8 cellular contexts compared by ENCODE assay signal in the genomic region with DNA sequence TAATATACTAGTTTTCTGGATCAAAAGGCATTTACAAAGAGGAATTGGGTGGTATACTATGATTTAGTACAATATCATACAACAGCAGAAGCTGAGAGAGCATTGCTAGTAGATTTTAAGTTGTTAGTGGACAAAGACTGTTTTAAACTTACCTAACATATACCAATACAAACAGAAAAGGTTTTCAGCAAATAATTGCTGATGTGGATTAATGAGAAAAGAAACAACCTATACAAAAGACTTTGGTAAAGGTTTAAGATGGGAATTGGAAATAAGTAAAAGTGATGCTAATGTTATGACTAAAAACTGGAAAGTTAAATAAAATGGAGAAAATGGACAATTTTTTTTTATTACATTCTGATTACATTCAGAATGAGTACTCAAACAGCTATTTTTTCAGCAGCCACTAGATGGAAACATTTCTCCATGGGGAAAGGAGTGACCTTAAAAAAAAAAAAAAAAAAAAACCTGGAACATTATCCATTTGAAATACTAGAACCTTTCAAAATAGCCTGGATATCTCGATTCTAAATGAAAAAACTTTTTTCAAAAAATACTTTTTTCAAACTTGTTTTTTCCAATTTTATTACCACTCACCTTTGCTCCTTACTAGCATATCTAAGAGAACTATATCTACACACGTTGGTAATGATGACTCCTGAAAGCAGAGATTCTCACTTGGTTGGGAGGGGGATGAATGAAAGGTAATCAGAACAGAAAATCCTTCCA. TPM values are rescaled to one million over a fixed set of nuclear protein-coding genes. Genes with fewer than 3 reads are reported as not detected.
DNase-seq lines count a peak whose midpoint lies in the region; ATAC-seq, FAIRE-seq and TF ChIP-seq lines count a peak whose summit lies in the region.

No MANE protein-coding gene starts in this region.

- peak overlapping the region in 1 of 2 donors; percentile 40 for H3K27ac ChIP-seq in tibial artery

- H3K9me3 ChIP-seq in tibial artery, result no peaks in the 10 kb centered on the region

- peak; percentile 80 for DNase-seq in DMS53 (lab: John Stamatoyannopoulos, UW)
- DNase-seq in SKM-1 (lab: John Stamatoyannopoulos, UW; ENCODE audit: unreplicated experiment), result peak; percentile 23
- no peak for DNase-seq in frontal cortex (ENCODE audit: low spot score in 2 of 2)
- DNase-seq in tibial artery, result no peak
- no peak for DNase-seq in nucleus accumbens (lab: John Stamatoyannopoulos, UW)
- no peak for DNase-seq in GM19240 (ENCODE audit: insufficient read length, low spot score)

- no peak for TF ChIP-seq EP300 in Ishikawa (IDR thresholded peaks at IDR 0.05; ENCODE audit: borderline replicate concordance)

- peaks cover 26 to 41% (median 35%) of the 10 kb centered on the region in 3 donors for H3K36me3 ChIP-seq in tibial artery

- TF ChIP-seq CTCF in tibial artery (IDR thresholded peaks at IDR 0.05), result peak; percentile 56 to 74

- peak; percentile 95 for FAIRE-seq in frontal cortex (lab: Jason Lieb, UNC)

- no peak for ATAC-seq in GM21717 (IDR thresholded peaks at IDR 0.05; ENCODE audit: unreplicated experiment)

- intact Hi-C loops in tibial artery (cut with DNase I; ENCODE audit: low total_unique reads), result no loop called here

- H3K4me1 ChIP-seq in tibial artery, result peaks cover 0 to 11% (median 4%) of the 10 kb centered on the region in 4 donors

- TF ChIP-seq RAD21 in Ishikawa (IDR thresholded peaks at IDR 0.05; ENCODE audit: low read depth), result peak; percentile 15; the same call in 1 of the 2 replicates

- no peak overlapping the region for H3K4me3 ChIP-seq in tibial artery

- no peaks in the 10 kb centered on the region for H3K27me3 ChIP-seq in tibial artery

TF ChIP-seq in Ishikawa, 13 proteins besides CTCF, POLR2A, EP300 and RAD21:
- TF ChIP-seq USF1 (IDR thresholded peaks at IDR 0.05) (no peak), YY1 (IDR thresholded peaks at IDR 0.05; ENCODE audit: low read depth) (no peak), EGR1 (IDR thresholded peaks at IDR 0.05) (no peak), TEAD4 (IDR thresholded peaks at IDR 0.05) (no peak), TCF12 (IDR thresholded peaks at IDR 0.05; ENCODE audit: low read depth) (no peak), NFIC (IDR thresholded peaks at IDR 0.05) (no peak), ZBTB7A (IDR thresholded peaks at IDR 0.05; ENCODE audit: low read depth) (no peak), FOXM1 (IDR thresholded peaks at IDR 0.05; ENCODE audit: borderline replicate concordance, low read depth) (no peak), TAF1 (IDR thresholded peaks at IDR 0.05; ENCODE audit: low read depth) (no peak), CREB1 (IDR thresholded peaks at IDR 0.05; ENCODE audit: low read depth) (no peak)
- TF ChIP-seq, protein P1, sequence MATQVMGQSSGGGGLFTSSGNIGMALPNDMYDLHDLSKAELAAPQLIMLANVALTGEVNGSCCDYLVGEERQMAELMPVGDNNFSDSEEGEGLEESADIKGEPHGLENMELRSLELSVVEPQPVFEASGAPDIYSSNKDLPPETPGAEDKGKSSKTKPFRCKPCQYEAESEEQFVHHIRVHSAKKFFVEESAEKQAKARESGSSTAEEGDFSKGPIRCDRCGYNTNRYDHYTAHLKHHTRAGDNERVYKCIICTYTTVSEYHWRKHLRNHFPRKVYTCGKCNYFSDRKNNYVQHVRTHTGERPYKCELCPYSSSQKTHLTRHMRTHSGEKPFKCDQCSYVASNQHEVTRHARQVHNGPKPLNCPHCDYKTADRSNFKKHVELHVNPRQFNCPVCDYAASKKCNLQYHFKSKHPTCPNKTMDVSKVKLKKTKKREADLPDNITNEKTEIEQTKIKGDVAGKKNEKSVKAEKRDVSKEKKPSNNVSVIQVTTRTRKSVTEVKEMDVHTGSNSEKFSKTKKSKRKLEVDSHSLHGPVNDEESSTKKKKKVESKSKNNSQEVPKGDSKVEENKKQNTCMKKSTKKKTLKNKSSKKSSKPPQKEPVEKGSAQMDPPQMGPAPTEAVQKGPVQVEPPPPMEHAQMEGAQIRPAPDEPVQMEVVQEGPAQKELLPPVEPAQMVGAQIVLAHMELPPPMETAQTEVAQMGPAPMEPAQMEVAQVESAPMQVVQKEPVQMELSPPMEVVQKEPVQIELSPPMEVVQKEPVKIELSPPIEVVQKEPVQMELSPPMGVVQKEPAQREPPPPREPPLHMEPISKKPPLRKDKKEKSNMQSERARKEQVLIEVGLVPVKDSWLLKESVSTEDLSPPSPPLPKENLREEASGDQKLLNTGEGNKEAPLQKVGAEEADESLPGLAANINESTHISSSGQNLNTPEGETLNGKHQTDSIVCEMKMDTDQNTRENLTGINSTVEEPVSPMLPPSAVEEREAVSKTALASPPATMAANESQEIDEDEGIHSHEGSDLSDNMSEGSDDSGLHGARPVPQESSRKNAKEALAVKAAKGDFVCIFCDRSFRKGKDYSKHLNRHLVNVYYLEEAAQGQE (IDR thresholded peaks at IDR 0.05; ENCODE audit: low read depth), result no peak
- TF ChIP-seq, protein P2, sequence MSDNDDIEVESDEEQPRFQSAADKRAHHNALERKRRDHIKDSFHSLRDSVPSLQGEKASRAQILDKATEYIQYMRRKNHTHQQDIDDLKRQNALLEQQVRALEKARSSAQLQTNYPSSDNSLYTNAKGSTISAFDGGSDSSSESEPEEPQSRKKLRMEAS (IDR thresholded peaks at IDR 0.05), result no peak
TF ChIP-seq in Ishikawa: peak in this region for 0.

RNA-seq across cellular contexts. Expression of gene EPRS1, which starts 55.4 kb away (rescaled TPM):
- total RNA-seq in frontal cortex, result 199 TPM

Comparison
In these comparisons a context has a peak if more than half of its experiments do, and no peak if none do; other contexts are left out.
1. DNase-seq: peak in DMS53 (single experiment) and SKM-1 (single experiment); none in frontal cortex (0 of 2), tibial artery (0 of 2), nucleus accumbens (0 of 56) and GM19240 (single experiment).